In genomic region chr17:58631523-58632323, GRCh38 we compare ENCODE assay signal across 8 cellular contexts.
DNase-seq lines count a peak whose midpoint lies in the region; ATAC-seq and TF ChIP-seq lines count a peak whose summit lies in the region.

No MANE protein-coding gene starts in this region.

- ATAC-seq in GM19395 (IDR thresholded peaks at IDR 0.05; ENCODE audit: unreplicated experiment) (peak; percentile 88), HG03521 (IDR thresholded peaks at IDR 0.05; ENCODE audit: unreplicated experiment) (peak; percentile 75)

- peak in 1 of 2 donors; percentile 85 for TF ChIP-seq POLR2A in lower leg skin (IDR thresholded peaks at IDR 0.05)

- no peak overlapping the region for H3K4me3 ChIP-seq in lower leg skin (ENCODE audit: low read depth, poor library complexity, severe bottlenecking)

- peak; percentile 20 to 97 (median 89) for DNase-seq in C1 segment of cervical spinal cord (lab: John Stamatoyannopoulos, UW)
- DNase-seq in NCI-H774 (lab: John Stamatoyannopoulos, UW), result peak; percentile 96
- peak; percentile 93 to 96 for DNase-seq in activated CD4-positive, alpha-beta T cell treated with anti-CD3 and anti-CD28 coated beads, Interleukin-2, amount 50 U/mL, for 48 hours
- peak; percentile 97 for DNase-seq in ecto neural progenitor cell (ENCODE audit: low spot score)
- peak; percentile 93 to 99 for DNase-seq in lower leg skin (ENCODE audit: low spot score in 2 of 2)
- DNase-seq in stimulated activated CD4-positive, alpha-beta T cell treated with anti-CD3 and anti-CD28 coated beads, Interleukin-4, amount 100 ng/mL, for 24 hours, result peak; percentile 95

- intact Hi-C loops in lower leg skin (cut with DNase I; ENCODE audit: low total_unique reads), result no loop called here

- no peak for TF ChIP-seq CTCF in lower leg skin (IDR thresholded peaks at IDR 0.05)

- WGBS in lower leg skin, 2 donors, result 1% methylated on average over 30 of the region's 30 CpGs
